Comparison of ENCODE assay signal across 8 cellular contexts in the genomic region with DNA sequence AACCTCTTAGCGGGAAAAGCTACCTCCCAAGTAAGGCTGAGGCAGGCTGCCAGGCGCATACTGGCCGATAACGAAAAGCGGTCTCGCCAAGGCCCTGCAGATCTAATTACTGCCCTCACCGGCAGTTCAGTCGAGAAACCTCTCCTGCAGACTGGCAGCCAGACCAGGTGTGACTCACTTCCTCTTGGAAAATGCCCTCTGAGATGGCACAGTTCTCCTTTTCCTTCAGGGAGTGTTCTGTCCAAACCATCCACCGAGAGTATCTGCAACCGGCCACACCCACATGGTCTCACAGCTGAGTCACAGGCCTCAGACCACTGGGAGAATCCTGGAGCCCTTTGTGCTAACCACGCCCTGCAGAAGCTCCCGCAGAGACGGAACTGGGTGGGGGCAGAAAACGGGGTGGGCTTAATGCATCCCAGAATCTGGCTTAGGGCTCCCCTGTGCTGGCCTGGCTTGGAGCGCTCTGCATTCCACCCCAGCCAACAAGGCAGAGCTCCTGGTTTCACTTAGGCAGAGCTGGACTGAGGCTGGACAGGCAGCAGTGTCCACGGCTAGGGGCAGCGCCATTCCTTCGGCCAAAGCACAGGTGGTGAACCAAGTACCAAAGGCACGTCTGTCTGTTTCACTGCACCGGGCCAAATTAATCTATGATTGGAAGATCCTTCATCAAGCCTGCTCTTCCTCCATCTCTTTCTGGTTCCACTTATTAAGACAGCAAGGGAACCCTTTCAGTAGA. TPM values are rescaled to one million over a fixed set of nuclear protein-coding genes. Genes with fewer than 3 reads are reported as not detected.
DNase-seq lines count a peak whose midpoint lies in the region; ATAC-seq and TF ChIP-seq lines count a peak whose summit lies in the region.

No MANE protein-coding gene starts in this region.

- peaks cover 24% of the 10 kb centered on the region for H4K20me1 ChIP-seq in DND-41 (ENCODE audit: insufficient read depth, low read length)

- peak overlapping the region; percentile 76 for H3K9ac ChIP-seq in DND-41 (ENCODE audit: low read depth, low read length)

- no peak for TF ChIP-seq CTCF in DND-41 (IDR thresholded peaks at IDR 0.05; ENCODE audit: borderline replicate concordance, extremely low read depth, low read length, poor library complexity, severe bottlenecking)
- no peak for TF ChIP-seq CTCF in fibroblast of the aortic adventitia (IDR thresholded peaks at IDR 0.05; ENCODE audit: insufficient read depth, low read length)
- TF ChIP-seq CTCF in nephron (IDR thresholded peaks at IDR 0.05; ENCODE audit: unreplicated experiment in 3 of 3): no peak

- H3K4me1 ChIP-seq in DND-41 (ENCODE audit: insufficient read depth, low read length): peaks cover 26% of the 10 kb centered on the region

- peaks cover 25% of the 10 kb centered on the region for H3K27me3 Mint-ChIP-seq in nephron (ENCODE audit: low read depth)

- peak overlapping the region; percentile 91 to 96 (median 94) for H3K4me3 Mint-ChIP-seq in nephron

- H3K27me3 ChIP-seq in DND-41 (ENCODE audit: insufficient read depth, low read length, poor library complexity): no peaks in the 10 kb centered on the region

- peak overlapping the region; percentile 55; the same call in 1 of the 2 replicates for H3K27ac ChIP-seq in DND-41 (ENCODE audit: low read length)

- H3K27ac Mint-ChIP-seq in nephron: peak overlapping the region; percentile 80 to 94 (median 86)

- H3K36me3 Mint-ChIP-seq in nephron (ENCODE audit: low read depth): no peaks in the 10 kb centered on the region

- H3K79me2 ChIP-seq in DND-41 (ENCODE audit: insufficient read depth, low read length): peaks cover 48% of the 10 kb centered on the region

- H3K9me3 ChIP-seq in DND-41 (ENCODE audit: insufficient read depth, low read length, severe bottlenecking): no peaks in the 10 kb centered on the region

- DNase-seq in DND-41 (no peak), NCI-H1105 treated with DMSO at 0.1 percent for 48 hours (lab: John Stamatoyannopoulos, UW) (peak; percentile 57), fibroblast of the aortic adventitia (ENCODE audit: low read depth) (peak; percentile 97)
- DNase-seq in activated T-cell treated with anti-CD3 and anti-CD28 coated beads, Interleukin-2, amount 50 U/mL, for 48 hours: peak; percentile 42 to 45

- ATAC-seq in DND-41 (ENCODE audit: insufficient read depth, low read depth) (no peak; the same call in 2 of the 3 replicates), HG02852 (IDR thresholded peaks at IDR 0.05; ENCODE audit: unreplicated experiment) (no peak), GM19455 (IDR thresholded peaks at IDR 0.05; ENCODE audit: unreplicated experiment) (no peak), GM21390 (IDR thresholded peaks at IDR 0.05; ENCODE audit: unreplicated experiment) (no peak)

- peaks cover 54% of the 10 kb centered on the region for H3K4me1 Mint-ChIP-seq in nephron

- H3K9me3 Mint-ChIP-seq in nephron: no peaks in the 10 kb centered on the region

- peak overlapping the region; percentile 77 for H2AFZ ChIP-seq in DND-41 (ENCODE audit: low read depth, low read length)

- H3K36me3 ChIP-seq in DND-41 (ENCODE audit: insufficient read depth, low read length): no peaks in the 10 kb centered on the region; the same call in 1 of the 2 replicates

- H3K4me2 ChIP-seq in DND-41 (ENCODE audit: insufficient read depth, low read length): peak overlapping the region; percentile 85

- peak overlapping the region; percentile 47 to 83 for H3K4me3 ChIP-seq in DND-41 (ENCODE audit: low read depth in 1 of 2, low read length in 2 of 2)
- H3K4me3 ChIP-seq in fibroblast of the aortic adventitia (ENCODE audit: low read depth, low read length): peak overlapping the region; percentile 79

RNA-seq across cellular contexts. Expression of gene S100A10, which starts 1.1 kb away (rescaled TPM):
- total RNA-seq in fibroblast of the aortic adventitia (ENCODE audit: low replicate concordance): 271 and 340 TPM in 2 replicates

RNA-seq across cellular contexts. Expression of gene S100A11, which starts 44.3 kb away (rescaled TPM):
- 28.9 and 381 TPM in 2 replicates for total RNA-seq in fibroblast of the aortic adventitia (ENCODE audit: low replicate concordance)
